In the genomic region with DNA sequence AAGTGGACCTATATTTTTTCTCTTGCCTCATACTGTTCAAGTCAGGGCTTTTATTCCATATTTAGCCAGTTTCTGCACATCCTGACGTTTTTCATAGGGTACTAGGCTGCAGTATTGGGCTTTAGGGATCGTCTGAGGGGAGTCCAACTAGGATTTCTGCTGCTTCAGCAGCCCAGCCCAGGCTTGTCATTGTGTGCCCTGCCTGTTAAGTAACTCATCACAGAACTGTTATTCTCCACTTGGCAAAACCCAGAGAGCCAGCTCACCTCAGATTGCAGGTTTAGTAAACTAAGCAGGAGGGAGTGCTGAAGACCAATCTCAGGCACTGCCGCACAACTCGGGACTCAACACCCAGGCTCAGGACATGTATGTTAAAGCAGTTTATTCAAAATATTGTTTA, we compare ENCODE assay signal across 1 cellular context.
TF ChIP-seq lines count a peak whose summit lies in the region.

No MANE protein-coding gene starts in this region.

TF ChIP-seq in HepG2, 621 proteins besides CTCF, POLR2A, EP300 and RAD21 (continued from another document):
- TF ChIP-seq, protein P1, sequence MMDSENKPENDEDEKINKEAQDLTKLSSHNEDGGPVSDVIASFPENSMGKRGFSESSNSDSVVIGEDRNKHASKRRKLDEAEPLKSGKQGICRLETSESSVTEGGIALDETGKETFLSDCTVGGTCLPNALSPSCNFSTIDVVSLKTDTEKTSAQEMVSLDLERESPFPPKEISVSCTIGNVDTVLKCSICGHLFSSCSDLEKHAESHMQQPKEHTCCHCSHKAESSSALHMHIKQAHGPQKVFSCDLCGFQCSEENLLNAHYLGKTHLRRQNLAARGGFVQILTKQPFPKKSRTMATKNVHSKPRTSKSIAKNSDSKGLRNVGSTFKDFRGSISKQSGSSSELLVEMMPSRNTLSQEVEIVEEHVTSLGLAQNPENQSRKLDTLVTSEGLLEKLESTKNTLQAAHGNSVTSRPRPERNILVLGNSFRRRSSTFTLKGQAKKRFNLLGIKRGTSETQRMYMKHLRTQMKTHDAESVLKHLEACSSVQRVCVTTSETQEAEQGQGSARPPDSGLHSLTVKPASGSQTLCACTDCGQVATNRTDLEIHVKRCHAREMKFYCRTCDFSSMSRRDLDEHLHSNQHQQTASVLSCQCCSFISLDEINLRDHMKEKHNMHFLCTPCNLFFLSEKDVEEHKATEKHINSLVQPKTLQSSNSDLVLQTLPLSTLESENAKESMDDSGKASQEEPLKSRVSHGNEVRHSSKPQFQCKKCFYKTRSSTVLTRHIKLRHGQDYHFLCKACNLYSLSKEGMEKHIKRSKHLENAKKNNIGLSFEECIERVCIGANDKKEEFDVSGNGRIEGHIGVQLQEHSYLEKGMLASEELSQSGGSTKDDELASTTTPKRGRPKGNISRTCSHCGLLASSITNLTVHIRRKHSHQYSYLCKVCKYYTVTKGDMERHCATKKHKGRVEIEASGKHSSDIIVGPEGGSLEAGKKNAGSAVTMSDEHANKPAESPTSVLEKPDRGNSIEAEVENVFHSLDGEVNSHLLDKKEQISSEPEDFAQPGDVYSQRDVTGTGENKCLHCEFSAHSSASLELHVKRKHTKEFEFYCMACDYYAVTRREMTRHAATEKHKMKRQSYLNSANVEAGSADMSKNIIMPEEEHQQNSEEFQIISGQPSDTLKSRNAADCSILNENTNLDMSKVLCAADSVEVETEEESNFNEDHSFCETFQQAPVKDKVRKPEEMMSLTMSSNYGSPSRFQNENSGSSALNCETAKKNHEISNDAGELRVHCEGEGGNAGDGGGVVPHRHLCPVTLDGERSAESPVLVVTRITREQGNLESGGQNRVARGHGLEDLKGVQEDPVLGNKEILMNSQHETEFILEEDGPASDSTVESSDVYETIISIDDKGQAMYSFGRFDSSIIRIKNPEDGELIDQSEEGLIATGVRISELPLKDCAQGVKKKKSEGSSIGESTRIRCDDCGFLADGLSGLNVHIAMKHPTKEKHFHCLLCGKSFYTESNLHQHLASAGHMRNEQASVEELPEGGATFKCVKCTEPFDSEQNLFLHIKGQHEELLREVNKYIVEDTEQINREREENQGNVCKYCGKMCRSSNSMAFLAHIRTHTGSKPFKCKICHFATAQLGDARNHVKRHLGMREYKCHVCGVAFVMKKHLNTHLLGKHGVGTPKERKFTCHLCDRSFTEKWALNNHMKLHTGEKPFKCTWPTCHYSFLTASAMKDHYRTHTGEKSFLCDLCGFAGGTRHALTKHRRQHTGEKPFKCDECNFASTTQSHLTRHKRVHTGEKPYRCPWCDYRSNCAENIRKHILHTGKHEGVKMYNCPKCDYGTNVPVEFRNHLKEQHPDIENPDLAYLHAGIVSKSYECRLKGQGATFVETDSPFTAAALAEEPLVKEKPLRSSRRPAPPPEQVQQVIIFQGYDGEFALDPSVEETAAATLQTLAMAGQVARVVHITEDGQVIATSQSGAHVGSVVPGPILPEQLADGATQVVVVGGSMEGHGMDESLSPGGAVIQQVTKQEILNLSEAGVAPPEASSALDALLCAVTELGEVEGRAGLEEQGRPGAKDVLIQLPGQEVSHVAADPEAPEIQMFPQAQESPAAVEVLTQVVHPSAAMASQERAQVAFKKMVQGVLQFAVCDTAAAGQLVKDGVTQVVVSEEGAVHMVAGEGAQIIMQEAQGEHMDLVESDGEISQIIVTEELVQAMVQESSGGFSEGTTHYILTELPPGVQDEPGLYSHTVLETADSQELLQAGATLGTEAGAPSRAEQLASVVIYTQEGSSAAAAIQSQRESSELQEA (CRISPR knock-in tag; IDR thresholded peaks at IDR 0.05; ENCODE audit: not compliant biosample characterization), result no peak
